ENCODE assay signal across 22 cellular contexts in genomic region chr22:49583886-49584505, GRCh38.
"Had no signal": no experiment of that assay in that cellular context is flagged by ENCODE, and none has a peak within 500 bp of the region (broad histone marks: within the 10 kb centered on the region; RNA-seq: fewer than 3 reads in every experiment).

No MANE protein-coding gene starts in this region.

- ATAC-seq: activated CD4-positive, alpha-beta T cell treated with anti-CD3 and anti-CD28 coated beads for 36 hours; PC-3; T-cell had no signal

- DNase-seq: activated CD4-positive, alpha-beta memory T cell treated with anti-CD3 and anti-CD28 coated beads, Interleukin-2, amount 10 ng/mL, durations not matched to agents 7 days and 5 days; activated CD4-positive, alpha-beta T cell treated with anti-CD3 and anti-CD28 coated beads for 36 hours; activated CD4-positive, alpha-beta T cell treated with anti-CD3 and anti-CD28 coated beads, Interleukin-2, amount 50 U/mL, for 1 hour; activated naive CD8-positive, alpha-beta T cell treated with anti-CD3 and anti-CD28 coated beads for 36 hours; brain microvascular endothelial cell; IMR-90; KG1; NCI-H1092; NCI-H1417; NCI-H1694; NCI-H2029; NCI-H2171; NCI-H2227 treated with DMSO at 0.1 percent for 48 hours; NCI-H526; NCI-H774; PC-3; SHP77 treated with DMSO at 0.1 percent for 48 hours; T-helper 2 cell; T1000 had no signal

- H3K4me3 ChIP-seq: cardiac muscle cell had no signal

- H3K27ac ChIP-seq: brain microvascular endothelial cell, cardiac muscle cell, VCaP had no signal

- H3K36me3 ChIP-seq: brain microvascular endothelial cell, cardiac muscle cell had no signal

- H3K27me3 ChIP-seq: brain microvascular endothelial cell, cardiac muscle cell had no signal
